12 cellular contexts compared by ENCODE assay signal in the genomic region with DNA sequence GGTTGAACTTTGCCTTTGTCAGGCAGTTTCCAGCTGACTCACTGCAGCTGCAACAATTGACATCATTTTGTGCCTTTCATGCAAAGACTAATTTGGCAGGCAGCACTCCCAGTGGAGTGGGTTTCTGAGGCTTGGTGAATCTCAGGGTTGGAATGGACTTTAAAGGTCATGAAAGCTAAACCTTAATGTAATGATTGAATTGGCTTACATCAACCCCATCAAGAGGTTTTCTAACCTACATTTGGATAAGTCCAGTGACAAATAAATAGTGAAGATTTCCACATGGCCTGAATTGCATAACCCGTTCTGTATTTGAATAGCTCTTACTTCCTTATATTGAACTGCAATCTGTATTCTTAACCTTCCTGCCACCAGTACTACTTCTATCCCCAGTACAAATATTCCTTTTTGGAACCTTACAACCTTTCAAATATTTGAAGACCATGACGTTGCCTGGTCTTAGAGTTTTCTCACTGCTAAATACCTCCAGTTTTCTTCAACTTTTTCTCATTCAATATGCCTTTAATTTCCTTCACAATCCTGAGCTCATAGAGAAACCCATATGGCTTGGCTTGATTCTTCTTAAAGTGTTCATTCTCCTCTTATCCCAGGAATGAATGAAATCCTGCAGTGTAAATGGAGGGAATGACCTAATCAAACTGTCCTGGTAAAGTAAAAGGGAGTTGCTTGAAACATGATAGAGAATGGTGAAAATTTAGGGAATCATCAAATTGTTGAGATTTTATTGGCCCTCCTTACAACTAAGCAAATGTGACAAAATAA.
DNase-seq lines count a peak whose midpoint lies in the region; ATAC-seq and TF ChIP-seq lines count a peak whose summit lies in the region.
"Had no signal": no experiment of that assay in that cellular context is flagged by ENCODE, and none has a peak within 500 bp of the region (broad histone marks: within the 10 kb centered on the region; RNA-seq: fewer than 3 reads in every experiment).

No MANE protein-coding gene starts in this region.

- H3K9me3 ChIP-seq in heart right ventricle = no peaks in the 10 kb centered on the region
- no peaks in the 10 kb centered on the region for H3K9me3 ChIP-seq in gastrocnemius medialis
- H3K9me3 ChIP-seq in CD8-positive, alpha-beta memory T cell (ENCODE audit: low read length) = no peaks in the 10 kb centered on the region
- H3K9me3 ChIP-seq: thyroid gland had no signal

- H3K79me2 ChIP-seq in GM23338 (replicated peaks; ENCODE audit: insufficient read depth) = no peaks in the 10 kb centered on the region

- CTCF ChIA-PET in CD8-positive, alpha-beta memory T cell (lab: Charles Lee) = no interaction called here

- POLR2A ChIA-PET in CD8-positive, alpha-beta memory T cell (lab: Charles Lee) = no interaction called here

- H3K4me3 ChIP-seq in GM23338 = no peak overlapping the region
- H3K4me3 ChIP-seq in heart right ventricle = no peak overlapping the region
- H3K4me3 ChIP-seq in gastrocnemius medialis = no peak overlapping the region
- H3K4me3 ChIP-seq in CD8-positive, alpha-beta memory T cell (ENCODE audit: low read length) = no peak overlapping the region
- H3K4me3 ChIP-seq: thyroid gland had no signal

- no peak overlapping the region for H3K4me3 Mint-ChIP-seq in GM23338
- H3K4me3 Mint-ChIP-seq in activated CD4-positive, alpha-beta T cell treated with anti-CD3 and anti-CD28 coated beads, Interleukin-2, amount 10 ng/mL, durations not matched to agents 24 days and 14 days = no peak overlapping the region
- no peak overlapping the region for H3K4me3 Mint-ChIP-seq in mesothelial cell of epicardium
- H3K4me3 Mint-ChIP-seq in CD8-positive, alpha-beta memory T cell = no peak overlapping the region
- H3K4me3 Mint-ChIP-seq: activated T-cell treated with anti-CD3 and anti-CD28 coated beads, Interleukin-2, amount 50 U/mL, for 4 hours; IgD-negative memory B cell had no signal

- H3F3A ChIP-seq in GM23338 (replicated peaks; ENCODE audit: low read depth) = no peaks in the 10 kb centered on the region

- ATAC-seq in GM23338 = no peak
- ATAC-seq in heart right ventricle = peak in 7 of 8 donors; percentile 56 to 88 (median 67)
- ATAC-seq in gastrocnemius medialis = peak; percentile 51 to 65
- ATAC-seq: activated T-cell treated with anti-CD3 and anti-CD28 coated beads, Interleukin-2, amount 50 U/mL, for 4 hours had no signal

- H3K27ac Mint-ChIP-seq in GM23338 (no peak overlapping the region), mesothelial cell of epicardium (no peak overlapping the region)
- H3K27ac Mint-ChIP-seq in activated CD4-positive, alpha-beta T cell treated with anti-CD3 and anti-CD28 coated beads, Interleukin-2, amount 10 ng/mL, durations not matched to agents 24 days and 14 days = no peak overlapping the region
- no peak overlapping the region for H3K27ac Mint-ChIP-seq in CD8-positive, alpha-beta memory T cell
- H3K27ac Mint-ChIP-seq: IgD-negative memory B cell had no signal

- 0 out of 2 replicates have a peak overlapping the region, but pooled peaks have one; percentile 35 for H2AFZ ChIP-seq in GM23338

- no peak overlapping the region for H3K4me2 ChIP-seq in GM23338

- H3K4me1 Mint-ChIP-seq in GM23338 (peaks cover 4% of the 10 kb centered on the region; the same call in 2 of the 3 replicates), mesothelial cell of epicardium (no peaks in the 10 kb centered on the region)
- H3K4me1 Mint-ChIP-seq in activated CD4-positive, alpha-beta T cell treated with anti-CD3 and anti-CD28 coated beads, Interleukin-2, amount 10 ng/mL, durations not matched to agents 24 days and 14 days = no peaks in the 10 kb centered on the region
- H3K4me1 Mint-ChIP-seq in CD8-positive, alpha-beta memory T cell = no peaks in the 10 kb centered on the region
- H3K4me1 Mint-ChIP-seq: IgD-negative memory B cell had no signal

- H3K36me3 Mint-ChIP-seq in GM23338 (ENCODE audit: low read depth) = no peaks in the 10 kb centered on the region
- H3K36me3 Mint-ChIP-seq in activated CD4-positive, alpha-beta T cell treated with anti-CD3 and anti-CD28 coated beads, Interleukin-2, amount 10 ng/mL, durations not matched to agents 24 days and 14 days (ENCODE audit: low read depth) = no peaks in the 10 kb centered on the region
- H3K36me3 Mint-ChIP-seq in mesothelial cell of epicardium = no peaks in the 10 kb centered on the region
- no peaks in the 10 kb centered on the region for H3K36me3 Mint-ChIP-seq in CD8-positive, alpha-beta memory T cell
- H3K36me3 Mint-ChIP-seq: IgD-negative memory B cell had no signal

- H3K9me3 Mint-ChIP-seq in GM23338 = no peaks in the 10 kb centered on the region
- H3K9me3 Mint-ChIP-seq in activated CD4-positive, alpha-beta T cell treated with anti-CD3 and anti-CD28 coated beads, Interleukin-2, amount 10 ng/mL, durations not matched to agents 24 days and 14 days = peaks cover 5% of the 10 kb centered on the region
- no peaks in the 10 kb centered on the region for H3K9me3 Mint-ChIP-seq in mesothelial cell of epicardium
- H3K9me3 Mint-ChIP-seq in CD8-positive, alpha-beta memory T cell = peaks cover 6 to 21% (median 15%) of the 10 kb centered on the region in 5 donors

- H3K36me3 ChIP-seq in GM23338 (ENCODE audit: insufficient read depth) = no peaks in the 10 kb centered on the region
- no peaks in the 10 kb centered on the region for H3K36me3 ChIP-seq in heart right ventricle
- no peaks in the 10 kb centered on the region for H3K36me3 ChIP-seq in gastrocnemius medialis
- no peaks in the 10 kb centered on the region for H3K36me3 ChIP-seq in CD8-positive, alpha-beta memory T cell (ENCODE audit: insufficient read depth, low read length)
- H3K36me3 ChIP-seq: thyroid gland had no signal

- intact Hi-C loops in heart right ventricle (cut with DNase I) = no loop called here
- intact Hi-C loops in gastrocnemius medialis (cut with DNase I; ENCODE audit: low total_unique reads) = no loop called here
- intact Hi-C loops in activated CD4-positive, alpha-beta T cell treated with anti-CD3 and anti-CD28 coated beads, Interleukin-2, amount 10 ng/mL, durations not matched to agents 24 days and 14 days (cut with micrococcal nuclease) = no loop called here

- H3K27me3 ChIP-seq in GM23338 (ENCODE audit: insufficient read depth) (no peaks in the 10 kb centered on the region), heart right ventricle (no peaks in the 10 kb centered on the region), gastrocnemius medialis (no peaks in the 10 kb centered on the region)
- H3K27me3 ChIP-seq in CD8-positive, alpha-beta memory T cell (ENCODE audit: insufficient read depth, low read length, poor library complexity, severe bottlenecking) = no peaks in the 10 kb centered on the region
- H3K27me3 ChIP-seq: thyroid gland had no signal

- H3K27me3 Mint-ChIP-seq in GM23338 (ENCODE audit: insufficient read depth, low read depth, poor library complexity) (no peaks in the 10 kb centered on the region), mesothelial cell of epicardium (ENCODE audit: low read depth) (no peaks in the 10 kb centered on the region)
- H3K27me3 Mint-ChIP-seq in activated CD4-positive, alpha-beta T cell treated with anti-CD3 and anti-CD28 coated beads, Interleukin-2, amount 10 ng/mL, durations not matched to agents 24 days and 14 days = no peaks in the 10 kb centered on the region
- no peaks in the 10 kb centered on the region for H3K27me3 Mint-ChIP-seq in CD8-positive, alpha-beta memory T cell
- H3K27me3 Mint-ChIP-seq: IgD-negative memory B cell had no signal

- DNase-seq in GM23338 (ENCODE audit: low spot score) = no peak
- peak; percentile 65 for DNase-seq in SK-MEL-5 (ENCODE audit: low read depth, low spot score)
- peak; percentile 12 to 45 for DNase-seq in heart right ventricle
- DNase-seq in gastrocnemius medialis = peak; percentile 7 to 41
- no peak for DNase-seq in activated CD4-positive, alpha-beta T cell treated with anti-CD3 and anti-CD28 coated beads, Interleukin-2, amount 10 ng/mL, durations not matched to agents 24 days and 14 days
- DNase-seq in mesothelial cell of epicardium (ENCODE audit: low spot score in 2 of 2, unreplicated experiment in 2 of 2) = no peak
- no peak for DNase-seq in activated CD8-positive, alpha-beta memory T cell treated with anti-CD3 and anti-CD28 coated beads, Interleukin-2, amount 50 U/mL, for 4 hours
- no peak for DNase-seq in CD8-positive, alpha-beta memory T cell
- DNase-seq: activated T-cell treated with anti-CD3 and anti-CD28 coated beads, Interleukin-2, amount 50 U/mL, for 4 hours had no signal

- H4K20me1 ChIP-seq in GM23338 (replicated peaks; ENCODE audit: insufficient read depth) = no peaks in the 10 kb centered on the region

- H3K9me2 ChIP-seq in GM23338 (ENCODE audit: insufficient read depth) = no peaks in the 10 kb centered on the region

- no peaks in the 10 kb centered on the region for H3K4me1 ChIP-seq in GM23338 (ENCODE audit: insufficient read depth)
- peaks cover 0 to 5% (median 0%) of the 10 kb centered on the region in 9 donors for H3K4me1 ChIP-seq in heart right ventricle
- no peaks in the 10 kb centered on the region for H3K4me1 ChIP-seq in gastrocnemius medialis
- H3K4me1 ChIP-seq in CD8-positive, alpha-beta memory T cell (ENCODE audit: insufficient read depth, low read length) = no peaks in the 10 kb centered on the region
- H3K4me1 ChIP-seq: thyroid gland had no signal

- in situ Hi-C loops in SK-MEL-5 (cut with HindIII; ENCODE audit: low pct_unique_long_range_greater_than_20kb, low sequenced_read_pairs) = no loop called here
- in situ Hi-C loops in gastrocnemius medialis (cut with MboI; ENCODE audit: low sequenced_read_pairs in 4 of 4) = no loop called here

- no peak for TF ChIP-seq CTCF in GM23338 (conservative IDR thresholded peaks at IDR 0.05; ENCODE audit: low read depth in 2 of 2)
- no peak for TF ChIP-seq CTCF in heart right ventricle (IDR thresholded peaks at IDR 0.05)
- no peak for TF ChIP-seq CTCF in gastrocnemius medialis (IDR thresholded peaks at IDR 0.05 in 4 of 5, conservative IDR thresholded peaks at IDR 0.05 in 1 of 5)
- TF ChIP-seq CTCF in mesothelial cell of epicardium (IDR thresholded peaks at IDR 0.05; ENCODE audit: unreplicated experiment) = no peak

- TF ChIP-seq POLR2A in gastrocnemius medialis (IDR thresholded peaks at IDR 0.05) = no peak

- no peak overlapping the region for H3K27ac ChIP-seq in GM23338 (ENCODE audit: low read depth)
- peak overlapping the region in 4 of 10 donors; percentile 13 to 34 (median 20) for H3K27ac ChIP-seq in heart right ventricle
- H3K27ac ChIP-seq in gastrocnemius medialis = peak overlapping the region in 2 of 4 donors; percentile 37 to 49
- H3K27ac ChIP-seq in CD8-positive, alpha-beta memory T cell (ENCODE audit: low read depth, low read length) = no peak overlapping the region
- H3K27ac ChIP-seq: RWPE1, thyroid gland had no signal

- 36 to 45% methylated on average over 2 of the region's 2 CpGs for WGBS in heart right ventricle, 2 donors

TF ChIP-seq in GM23338, 12 proteins besides CTCF, POLR2A, EP300 and RAD21 (continues in another document):
- TF ChIP-seq ZNF331 (CRISPR knock-in tag; IDR thresholded peaks at IDR 0.05; ENCODE audit: low read depth) (no peak), ZNF114 (CRISPR knock-in tag; IDR thresholded peaks at IDR 0.05) (no peak)

Comparison
In these comparisons a context has a peak if more than half of its experiments do, and no peak if none do; other contexts are left out.
1. DNase-seq: peak in SK-MEL-5 (single experiment), heart right ventricle (2 of 2) and gastrocnemius medialis (2 of 2); none in GM23338 (single experiment), activated CD4-positive, alpha-beta T cell treated with anti-CD3 and anti-CD28 coated beads, Interleukin-2, amount 10 ng/mL, durations not matched to agents 24 days and 14 days (single experiment), mesothelial cell of epicardium (0 of 2), activated CD8-positive, alpha-beta memory T cell treated with anti-CD3 and anti-CD28 coated beads, Interleukin-2, amount 50 U/mL, for 4 hours (single experiment) and CD8-positive, alpha-beta memory T cell (0 of 5).